ENCODE assay signal across 3 cellular contexts in the genomic region with DNA sequence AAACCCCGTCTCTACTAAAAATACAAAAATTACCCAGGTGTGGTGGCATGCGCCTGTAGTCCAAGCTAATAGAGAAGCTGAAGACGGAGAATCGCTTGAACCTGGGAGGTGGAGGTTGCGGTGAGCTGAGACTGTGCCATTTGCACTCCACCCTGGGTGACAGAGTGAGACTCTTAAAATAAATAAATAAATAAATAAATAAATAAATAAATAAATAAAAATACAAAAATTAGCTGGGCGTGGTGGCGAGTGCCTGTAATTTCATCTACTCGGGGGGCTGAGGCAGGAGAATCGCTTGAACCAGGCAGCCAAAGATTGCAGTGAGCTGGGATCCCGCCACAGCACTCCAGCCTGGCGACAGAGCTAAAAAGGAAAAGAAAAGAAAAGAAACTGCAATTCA.
DNase-seq lines count a peak whose midpoint lies in the region; ATAC-seq, FAIRE-seq and TF ChIP-seq lines count a peak whose summit lies in the region.
"Not testable (repeated sequence)": the region's sequence is repeated elsewhere in the genome, so short reads cannot be mapped to it uniquely, and the experiment has no call there.

No MANE protein-coding gene starts in this region.

- TF ChIP-seq CTCF in A549 (IDR thresholded peaks at IDR 0.05); HEK293 (tag by site-specific recombination; IDR thresholded peaks at IDR 0.05); esophagus muscularis mucosa (IDR thresholded peaks at IDR 0.05): not testable (repeated sequence)

- H3K36me3 ChIP-seq in HEK293 (ENCODE audit: control insufficient read depth in 2 of 2, insufficient read depth in 1 of 2, low read length in 2 of 2); esophagus muscularis mucosa: not testable (repeated sequence)

- not testable (repeated sequence) for ATAC-seq in A549

- H3K27ac ChIP-seq in A549; HEK293 (ENCODE audit: extremely low read depth, low read depth, low read length); esophagus muscularis mucosa (replicated peaks in 1 of 4): not testable (repeated sequence)

- TF ChIP-seq RAD21 in A549 (conservative IDR thresholded peaks at IDR 0.05 in 1 of 2, IDR thresholded peaks at IDR 0.05 in 1 of 2), result not testable (repeated sequence)

- H3K4me2 ChIP-seq in A549, result not testable (repeated sequence)

- 76% methylated on average over 11 of the region's 11 CpGs for WGBS in A549 (ENCODE audit: missing lambda C conversion rate)
- 89% methylated on average over 11 of the region's 11 CpGs for WGBS in esophagus muscularis mucosa

- FAIRE-seq in A549 (lab: Jason Lieb, UNC), result not testable (repeated sequence)

- intact Hi-C loops in esophagus muscularis mucosa (cut with DNase I), result not testable (repeated sequence)

- DNase-seq in A549 (ENCODE audit: low read depth in 1 of 2, low spot score in 1 of 2), result not testable (repeated sequence)
- DNase-seq in esophagus muscularis mucosa (ENCODE audit: extremely low spot score), result peak; percentile 55

- not testable (repeated sequence) for H3K9me3 ChIP-seq in A549; HEK293 (ENCODE audit: control insufficient read depth, insufficient read depth, low read depth, low read length); esophagus muscularis mucosa

- H3K4me3 ChIP-seq in A549; HEK293 (ENCODE audit: low read depth, low read length); esophagus muscularis mucosa: not testable (repeated sequence)

- TF ChIP-seq POLR2A in A549 (IDR thresholded peaks at IDR 0.05; ENCODE audit: low read length); esophagus muscularis mucosa (IDR thresholded peaks at IDR 0.05; ENCODE audit: low read depth): not testable (repeated sequence)

- not testable (repeated sequence) for H3K27me3 ChIP-seq in esophagus muscularis mucosa

- CTCF ChIA-PET in A549 (lab: Yijun Ruan, JAX), result not testable (repeated sequence)
- CTCF ChIA-PET in HEK293 (lab: Yijun Ruan, JAX), result interaction anchor here (1.1 kb wide), 1 partner anchor 137 kb away, joined by 5 read pairs; no protein-coding TSS in a partner anchor

- TF ChIP-seq EP300 in A549 (IDR thresholded peaks at IDR 0.05); esophagus muscularis mucosa (IDR thresholded peaks at IDR 0.05): not testable (repeated sequence)

- POLR2A ChIA-PET in A549 (lab: Yijun Ruan, JAX); HEK293 (lab: Yijun Ruan, JAX): not testable (repeated sequence)

- not testable (repeated sequence) for H3K4me1 ChIP-seq in A549; HEK293 (ENCODE audit: control insufficient read depth, insufficient read depth, low read length); esophagus muscularis mucosa

TF ChIP-seq in A549, 52 proteins besides CTCF, POLR2A, EP300 and RAD21:
- peak; percentile 35 for TF ChIP-seq ZC3H11A (IDR thresholded peaks at IDR 0.05)
TF ChIP-seq in A549: peak in this region for 1; not testable (repeated sequence) for 51.

TF ChIP-seq in HEK293, 187 proteins besides CTCF, POLR2A, EP300 and RAD21:
- TF ChIP-seq ZNF394 (tag by site-specific recombination; IDR thresholded peaks at IDR 0.05; ENCODE audit: borderline replicate concordance) (peak; percentile 89), ZNF654 (tag by site-specific recombination; IDR thresholded peaks at IDR 0.05; ENCODE audit: low read depth) (peak; percentile 29; the same call in 1 of the 2 replicates), ZNF433 (tag by site-specific recombination; IDR thresholded peaks at IDR 0.05; ENCODE audit: low read depth) (peak; percentile 41; the same call in 1 of the 2 replicates), ZNF623 (tag by site-specific recombination; IDR thresholded peaks at IDR 0.05) (peak; percentile 63; the same call in 1 of the 2 replicates), ZBTB8A (tag by site-specific recombination; IDR thresholded peaks at IDR 0.05) (peak; percentile 53), ZNF140 (tag by site-specific recombination; IDR thresholded peaks at IDR 0.05) (peak; percentile 54; the same call in 1 of the 2 replicates), ZNF266 (tag by site-specific recombination; IDR thresholded peaks at IDR 0.05; ENCODE audit: low read depth) (peak; percentile 37; the same call in 1 of the 2 replicates), ZNF560 (tag by site-specific recombination; IDR thresholded peaks at IDR 0.05; ENCODE audit: borderline replicate concordance) (0 out of 2 replicates have a peak, but pooled peaks have one; percentile 30), ZNF426 (tag by site-specific recombination; IDR thresholded peaks at IDR 0.05) (peak; percentile 72), ZNF555 (tag by site-specific recombination; conservative IDR thresholded peaks at IDR 0.05) (peak; percentile 65)
- TF ChIP-seq, protein P1, sequence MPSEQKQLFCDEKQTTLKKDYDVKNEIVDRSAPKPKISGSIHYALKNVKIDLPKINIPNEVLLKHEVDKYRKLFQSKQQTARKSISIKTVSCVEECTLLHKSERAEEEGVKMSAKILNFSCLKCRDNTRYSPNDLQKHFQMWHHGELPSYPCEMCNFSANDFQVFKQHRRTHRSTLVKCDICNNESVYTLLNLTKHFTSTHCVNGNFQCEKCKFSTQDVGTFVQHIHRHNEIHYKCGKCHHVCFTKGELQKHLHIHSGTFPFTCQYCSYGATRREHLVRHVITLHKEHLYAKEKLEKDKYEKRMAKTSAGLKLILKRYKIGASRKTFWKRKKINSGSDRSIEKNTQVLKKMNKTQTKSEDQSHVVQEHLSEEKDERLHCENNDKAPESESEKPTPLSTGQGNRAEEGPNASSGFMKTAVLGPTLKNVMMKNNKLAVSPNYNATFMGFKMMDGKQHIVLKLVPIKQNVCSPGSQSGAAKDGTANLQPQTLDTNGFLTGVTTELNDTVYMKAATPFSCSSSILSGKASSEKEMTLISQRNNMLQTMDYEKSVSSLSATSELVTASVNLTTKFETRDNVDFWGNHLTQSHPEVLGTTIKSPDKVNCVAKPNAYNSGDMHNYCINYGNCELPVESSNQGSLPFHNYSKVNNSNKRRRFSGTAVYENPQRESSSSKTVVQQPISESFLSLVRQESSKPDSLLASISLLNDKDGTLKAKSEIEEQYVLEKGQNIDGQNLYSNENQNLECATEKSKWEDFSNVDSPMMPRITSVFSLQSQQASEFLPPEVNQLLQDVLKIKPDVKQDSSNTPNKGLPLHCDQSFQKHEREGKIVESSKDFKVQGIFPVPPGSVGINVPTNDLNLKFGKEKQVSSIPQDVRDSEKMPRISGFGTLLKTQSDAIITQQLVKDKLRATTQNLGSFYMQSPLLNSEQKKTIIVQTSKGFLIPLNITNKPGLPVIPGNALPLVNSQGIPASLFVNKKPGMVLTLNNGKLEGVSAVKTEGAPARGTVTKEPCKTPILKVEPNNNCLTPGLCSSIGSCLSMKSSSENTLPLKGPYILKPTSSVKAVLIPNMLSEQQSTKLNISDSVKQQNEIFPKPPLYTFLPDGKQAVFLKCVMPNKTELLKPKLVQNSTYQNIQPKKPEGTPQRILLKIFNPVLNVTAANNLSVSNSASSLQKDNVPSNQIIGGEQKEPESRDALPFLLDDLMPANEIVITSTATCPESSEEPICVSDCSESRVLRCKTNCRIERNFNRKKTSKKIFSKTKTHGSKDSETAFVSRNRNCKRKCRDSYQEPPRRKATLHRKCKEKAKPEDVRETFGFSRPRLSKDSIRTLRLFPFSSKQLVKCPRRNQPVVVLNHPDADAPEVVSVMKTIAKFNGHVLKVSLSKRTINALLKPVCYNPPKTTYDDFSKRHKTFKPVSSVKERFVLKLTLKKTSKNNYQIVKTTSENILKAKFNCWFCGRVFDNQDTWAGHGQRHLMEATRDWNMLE (tag by site-specific recombination; conservative IDR thresholded peaks at IDR 0.05; ENCODE audit: low read depth), result peak; percentile 80
- TF ChIP-seq, protein P2, sequence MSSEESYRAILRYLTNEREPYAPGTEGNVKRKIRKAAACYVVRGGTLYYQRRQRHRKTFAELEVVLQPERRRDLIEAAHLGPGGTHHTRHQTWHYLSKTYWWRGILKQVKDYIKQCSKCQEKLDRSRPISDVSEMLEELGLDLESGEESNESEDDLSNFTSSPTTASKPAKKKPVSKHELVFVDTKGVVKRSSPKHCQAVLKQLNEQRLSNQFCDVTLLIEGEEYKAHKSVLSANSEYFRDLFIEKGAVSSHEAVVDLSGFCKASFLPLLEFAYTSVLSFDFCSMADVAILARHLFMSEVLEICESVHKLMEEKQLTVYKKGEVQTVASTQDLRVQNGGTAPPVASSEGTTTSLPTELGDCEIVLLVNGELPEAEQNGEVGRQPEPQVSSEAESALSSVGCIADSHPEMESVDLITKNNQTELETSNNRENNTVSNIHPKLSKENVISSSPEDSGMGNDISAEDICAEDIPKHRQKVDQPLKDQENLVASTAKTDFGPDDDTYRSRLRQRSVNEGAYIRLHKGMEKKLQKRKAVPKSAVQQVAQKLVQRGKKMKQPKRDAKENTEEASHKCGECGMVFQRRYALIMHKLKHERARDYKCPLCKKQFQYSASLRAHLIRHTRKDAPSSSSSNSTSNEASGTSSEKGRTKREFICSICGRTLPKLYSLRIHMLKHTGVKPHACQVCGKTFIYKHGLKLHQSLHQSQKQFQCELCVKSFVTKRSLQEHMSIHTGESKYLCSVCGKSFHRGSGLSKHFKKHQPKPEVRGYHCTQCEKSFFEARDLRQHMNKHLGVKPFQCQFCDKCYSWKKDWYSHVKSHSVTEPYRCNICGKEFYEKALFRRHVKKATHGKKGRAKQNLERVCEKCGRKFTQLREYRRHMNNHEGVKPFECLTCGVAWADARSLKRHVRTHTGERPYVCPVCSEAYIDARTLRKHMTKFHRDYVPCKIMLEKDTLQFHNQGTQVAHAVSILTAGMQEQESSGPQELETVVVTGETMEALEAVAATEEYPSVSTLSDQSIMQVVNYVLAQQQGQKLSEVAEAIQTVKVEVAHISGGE (tag by site-specific recombination; conservative IDR thresholded peaks at IDR 0.05; ENCODE audit: low read depth), result peak; percentile 53; the same call in 1 of the 2 replicates
